In genomic region chr14:38838049-38838978, GRCh38 we compare ENCODE assay signal across 16 cellular contexts.
"Had no signal": no experiment of that assay in that cellular context is flagged by ENCODE, and none has a peak within 500 bp of the region (broad histone marks: within the 10 kb centered on the region; RNA-seq: fewer than 3 reads in every experiment).

No MANE protein-coding gene starts in this region.

- H3K27me3 Mint-ChIP-seq: brain had no signal

- H3K4me1 Mint-ChIP-seq: activated naive CD4-positive, alpha-beta T cell treated with anti-CD3 and anti-CD28 coated beads, Interleukin-2, amount 50 U/mL, for 24 hours; brain; naive B cell; stimulated activated naive B cell treated with anti-CD40 and anti-IgM and Interleukin-4, amounts not matched to agents 10 μg/mL and 1 μg/mL and 100 μg/mL, for 72 hours had no signal

- H3K27ac Mint-ChIP-seq: activated naive CD4-positive, alpha-beta T cell treated with anti-CD3 and anti-CD28 coated beads, Interleukin-2, amount 50 U/mL, for 24 hours; activated T-cell treated with anti-CD3 and anti-CD28 coated beads, Interleukin-2, amount 50 U/mL, for 24 hours; brain; mesothelial cell of epicardium; naive B cell; stimulated activated naive B cell treated with anti-CD40 and anti-IgM and Interleukin-4, amounts not matched to agents 10 μg/mL and 1 μg/mL and 100 μg/mL, for 72 hours had no signal

- H3K27ac ChIP-seq: pancreas had no signal

- H3K27me3 ChIP-seq: pancreas, upper lobe of left lung had no signal

- H3K9me3 ChIP-seq: pancreas, upper lobe of left lung had no signal

- H3K4me2 ChIP-seq: smooth muscle cell had no signal

- H3K36me3 ChIP-seq: pancreas, upper lobe of left lung had no signal

- H3K4me3 Mint-ChIP-seq: activated naive CD4-positive, alpha-beta T cell treated with anti-CD3 and anti-CD28 coated beads, Interleukin-2, amount 50 U/mL, for 24 hours; activated T-cell treated with anti-CD3 and anti-CD28 coated beads, Interleukin-2, amount 50 U/mL, for 24 hours; brain; mesothelial cell of epicardium; naive B cell; stimulated activated naive B cell treated with anti-CD40 and anti-IgM and Interleukin-4, amounts not matched to agents 10 μg/mL and 1 μg/mL and 100 μg/mL, for 72 hours had no signal

- DNase-seq: activated CD4-positive, alpha-beta T cell treated with anti-CD3 and anti-CD28 coated beads, Interleukin-2, amount 50 U/mL, for 1 hour; activated CD4-positive, CD25-positive, alpha-beta regulatory T cell; activated effector memory CD4-positive, alpha-beta T cell treated with Interleukin-2 at 50 U/mL for 16 hours; activated T-cell treated with anti-CD3 and anti-CD28 coated beads, Interleukin-2, amount 50 U/mL, for 24 hours; amniotic stem cell; naive B cell; SHP77; stimulated activated naive B cell treated with anti-CD40 and anti-IgM and Interleukin-4, amounts not matched to agents 10 μg/mL and 1 μg/mL and 100 μg/mL, for 72 hours had no signal

- FAIRE-seq: islet of Langerhans, pancreas had no signal

- H3K36me3 Mint-ChIP-seq: activated naive CD4-positive, alpha-beta T cell treated with anti-CD3 and anti-CD28 coated beads, Interleukin-2, amount 50 U/mL, for 24 hours; brain; mesothelial cell of epicardium; naive B cell; stimulated activated naive B cell treated with anti-CD40 and anti-IgM and Interleukin-4, amounts not matched to agents 10 μg/mL and 1 μg/mL and 100 μg/mL, for 72 hours had no signal

- H3K9me3 Mint-ChIP-seq: activated naive CD4-positive, alpha-beta T cell treated with anti-CD3 and anti-CD28 coated beads, Interleukin-2, amount 50 U/mL, for 24 hours; activated T-cell treated with anti-CD3 and anti-CD28 coated beads, Interleukin-2, amount 50 U/mL, for 24 hours; brain; mesothelial cell of epicardium; stimulated activated naive B cell treated with anti-CD40 and anti-IgM and Interleukin-4, amounts not matched to agents 10 μg/mL and 1 μg/mL and 100 μg/mL, for 72 hours had no signal

- H3K4me3 ChIP-seq: pancreas, smooth muscle cell, upper lobe of left lung had no signal

- ATAC-seq: pancreas; SK-N-SH treated with all-trans-retinoic acid at 6 μM for 48 hours; stimulated activated naive B cell treated with anti-CD40 and anti-IgM and Interleukin-4, amounts not matched to agents 10 μg/mL and 1 μg/mL and 100 μg/mL, for 72 hours had no signal
